ENCODE assay signal across 30 cellular contexts in the genomic region with DNA sequence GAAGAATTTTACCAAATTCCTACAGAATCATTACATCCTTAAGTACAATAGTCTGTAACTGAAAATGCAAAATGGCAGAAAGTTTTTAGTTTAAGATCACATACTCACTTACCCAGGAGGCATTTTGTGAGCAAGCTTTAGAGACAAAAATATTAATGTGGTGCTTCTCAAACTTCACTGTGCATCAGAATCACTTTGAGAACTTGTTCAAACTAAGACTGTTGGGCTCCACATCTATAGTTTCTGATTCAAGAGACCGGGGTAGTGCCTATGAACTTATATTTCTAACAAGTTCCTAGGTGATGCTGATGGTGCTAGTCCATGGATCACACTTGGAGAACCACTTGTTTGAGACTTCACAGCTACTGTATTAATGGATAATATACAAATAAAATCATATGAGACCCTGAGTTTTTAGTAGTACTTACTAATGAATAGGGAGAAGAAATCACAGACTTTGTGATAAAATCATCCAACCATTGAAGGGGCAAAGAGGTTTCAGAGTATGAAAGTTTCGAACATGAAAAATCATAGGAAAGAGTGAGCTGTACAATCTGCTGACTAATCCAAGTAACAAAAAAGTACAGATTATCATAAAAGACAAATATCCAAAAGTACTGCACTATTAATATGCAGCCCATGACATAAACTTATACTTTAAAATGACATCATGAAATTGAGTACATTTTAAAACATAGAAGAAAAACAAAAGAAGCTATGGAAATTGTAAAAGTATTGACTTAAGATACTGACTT.
DNase-seq lines count a peak whose midpoint lies in the region; ATAC-seq, FAIRE-seq and TF ChIP-seq lines count a peak whose summit lies in the region.
"Had no signal": no experiment of that assay in that cellular context is flagged by ENCODE, and none has a peak within 500 bp of the region (broad histone marks: within the 10 kb centered on the region; RNA-seq: fewer than 3 reads in every experiment).

No MANE protein-coding gene starts in this region.

- POLR2A ChIA-PET in CD8-positive, alpha-beta memory T cell (lab: Charles Lee) = no interaction called here
- POLR2A ChIA-PET in GM12878 (lab: Charles Lee) = interaction anchor here (0.6 to 0.7 kb wide), 2 partner anchors 38 to 219 kb away, joined by 3 read pairs; no protein-coding TSS in a partner anchor

- no peak for ATAC-seq in GM12878
- ATAC-seq in stimulated activated effector memory CD8-positive, alpha-beta T cell treated with anti-CD3 and anti-CD28 coated beads, Interleukin-12 subunit alpha, Interleukin-12 subunit beta, amount 100 ng/mL, for 72 hours = peak; percentile 55
- ATAC-seq: left cardiac atrium, PC-3, Right ventricle myocardium inferior, SK-N-SH treated with all-trans-retinoic acid at 6 μM for 48 hours had no signal

- FAIRE-seq in GM12878 (lab: Jason Lieb, UNC) = no peak
- FAIRE-seq: bronchial epithelial cell had no signal

- TF ChIP-seq CTCF in GM12878 (IDR thresholded peaks at IDR 0.05 in 2 of 3, conservative IDR thresholded peaks at IDR 0.05 in 1 of 3; ENCODE audit: control insufficient read depth in 2 of 3, extremely low read depth in 1 of 3, insufficient read depth in 1 of 3, low read depth in 3 of 3, low read length in 3 of 3) (no peak), type B pancreatic cell (conservative IDR thresholded peaks at IDR 0.05) (no peak)

- H3K79me2 ChIP-seq in GM12878 (ENCODE audit: control insufficient read depth, insufficient read depth, low read length) = no peaks in the 10 kb centered on the region

- CTCF ChIA-PET in activated naive CD4-positive, alpha-beta T cell treated with anti-CD3 and anti-CD28 coated beads, Interleukin-2, amount 10 ng/mL, durations not matched to agents 7 days and 5 days (lab: Charles Lee) = no interaction called here
- CTCF ChIA-PET in CD8-positive, alpha-beta memory T cell (lab: Charles Lee) = no interaction called here
- CTCF ChIA-PET in GM12878 (lab: Yijun Ruan, JAX) = interaction anchor here (0.6 to 1.4 kb wide), 3 partner anchors 10 to 38 kb away, joined by 3 read pairs; no protein-coding TSS in a partner anchor

- TF ChIP-seq POLR2A in GM12878 (IDR thresholded peaks at IDR 0.05; ENCODE audit: low read depth, low read length) = no peak

- H3K27ac Mint-ChIP-seq in activated naive CD4-positive, alpha-beta T cell treated with anti-CD3 and anti-CD28 coated beads, Interleukin-2, amount 50 U/mL, for 24 hours = peak overlapping the region; percentile 73
- no peak overlapping the region for H3K27ac Mint-ChIP-seq in activated naive CD4-positive, alpha-beta T cell treated with anti-CD3 and anti-CD28 coated beads, Interleukin-2, amount 10 ng/mL, durations not matched to agents 7 days and 5 days
- peak overlapping the region in 7 of 8 donors; percentile 25 to 93 (median 66) for H3K27ac Mint-ChIP-seq in CD8-positive, alpha-beta memory T cell
- peak overlapping the region; percentile 44 for H3K27ac Mint-ChIP-seq in stimulated activated effector memory CD8-positive, alpha-beta T cell treated with anti-CD3 and anti-CD28 coated beads, Interleukin-12 subunit alpha, Interleukin-12 subunit beta, amount 100 ng/mL, for 72 hours
- H3K27ac Mint-ChIP-seq in type B pancreatic cell = no peak overlapping the region
- H3K27ac Mint-ChIP-seq: activated CD4-positive, alpha-beta memory T cell treated with anti-CD3 and anti-CD28 coated beads, Interleukin-2, amount 10 ng/mL, durations not matched to agents 7 days and 5 days; endodermal cell had no signal

- TF ChIP-seq EP300 in GM12878 (IDR thresholded peaks at IDR 0.05; ENCODE audit: borderline replicate concordance in 1 of 2, control insufficient read depth in 1 of 2, low read depth in 2 of 2, low read length in 2 of 2) = no peak

- peaks cover 31% of the 10 kb centered on the region for H3K36me3 Mint-ChIP-seq in activated naive CD4-positive, alpha-beta T cell treated with anti-CD3 and anti-CD28 coated beads, Interleukin-2, amount 50 U/mL, for 24 hours
- peaks cover 44% of the 10 kb centered on the region for H3K36me3 Mint-ChIP-seq in activated naive CD4-positive, alpha-beta T cell treated with anti-CD3 and anti-CD28 coated beads, Interleukin-2, amount 10 ng/mL, durations not matched to agents 7 days and 5 days
- H3K36me3 Mint-ChIP-seq in CD8-positive, alpha-beta memory T cell = peaks cover 21 to 57% (median 22%) of the 10 kb centered on the region in 3 donors
- H3K36me3 Mint-ChIP-seq in stimulated activated effector memory CD8-positive, alpha-beta T cell treated with anti-CD3 and anti-CD28 coated beads, Interleukin-12 subunit alpha, Interleukin-12 subunit beta, amount 100 ng/mL, for 72 hours = peaks cover 72% of the 10 kb centered on the region
- peaks cover 38% of the 10 kb centered on the region for H3K36me3 Mint-ChIP-seq in type B pancreatic cell

- no peak for DNase-seq in activated naive CD4-positive, alpha-beta T cell treated with anti-CD3 and anti-CD28 coated beads, Interleukin-2, amount 10 ng/mL, durations not matched to agents 7 days and 5 days
- DNase-seq in CD8-positive, alpha-beta memory T cell = no peak
- DNase-seq in GM12878 (ENCODE audit: low read depth, low spot score) (no peak), type B pancreatic cell (ENCODE audit: extremely low spot score, unreplicated experiment) (no peak)
- no peak for DNase-seq in stimulated activated effector memory CD8-positive, alpha-beta T cell treated with anti-CD3 and anti-CD28 coated beads, Interleukin-12 subunit alpha, Interleukin-12 subunit beta, amount 100 ng/mL, for 72 hours (ENCODE audit: low spot score in 2 of 2)
- no peak for DNase-seq in stimulated activated CD4-positive, alpha-beta T cell treated with anti-CD3 and anti-CD28 coated beads, Interleukin-4, amount 100 ng/mL, for 1 hour
- DNase-seq: activated CD4-positive, alpha-beta memory T cell treated with anti-CD3 and anti-CD28 coated beads, Interleukin-2, amount 10 ng/mL, durations not matched to agents 7 days and 5 days; activated naive CD4-positive, alpha-beta T cell; anterior cingulate cortex; colonic mucosa; endodermal cell; esophagus squamous epithelium; HCEC 1CT; left cardiac atrium; mammary epithelial cell; NCI-H1105 treated with DMSO at 0.1 percent for 48 hours; NCI-H1930; NCI-H526; NK-92 treated with Interleukin-12 subunit alpha and Interleukin-12 subunit beta, amount 100 ng/mL, for 24 hours; PC-3; sigmoid colon; stomach; T1000; tibial artery had no signal

- RAD21 ChIA-PET in GM12878 (lab: Charles Lee; ENCODE audit: unreplicated experiment) = no interaction called here

- H3K4me1 ChIP-seq in CD8-positive, alpha-beta memory T cell (ENCODE audit: insufficient read depth, low read length) = no peaks in the 10 kb centered on the region
- H3K4me1 ChIP-seq in GM12878 (ENCODE audit: control insufficient read depth, insufficient read depth, low read length) = no peaks in the 10 kb centered on the region
- H3K4me1 ChIP-seq: colonic mucosa, esophagus squamous epithelium, prostate gland, sigmoid colon, stomach, tibial artery had no signal

- no peak overlapping the region for H3K4me3 ChIP-seq in CD8-positive, alpha-beta memory T cell (ENCODE audit: low read length)
- no peak overlapping the region for H3K4me3 ChIP-seq in GM12878
- H3K4me3 ChIP-seq: BLaER1, colonic mucosa, esophagus squamous epithelium, prostate gland, sigmoid colon, stomach, tibial artery had no signal

- H4K20me1 ChIP-seq in GM12878 (ENCODE audit: control insufficient read depth, insufficient read depth) = no peaks in the 10 kb centered on the region
- H4K20me1 ChIP-seq: BLaER1 had no signal

- H3K27me3 ChIP-seq in CD8-positive, alpha-beta memory T cell (ENCODE audit: insufficient read depth, low read length, poor library complexity, severe bottlenecking) = no peaks in the 10 kb centered on the region
- no peaks in the 10 kb centered on the region for H3K27me3 ChIP-seq in GM12878 (replicated peaks in 1 of 2; ENCODE audit: control insufficient read depth in 2 of 2, insufficient read depth in 2 of 2, low read length in 1 of 2)
- H3K27me3 ChIP-seq: BLaER1, colonic mucosa, esophagus squamous epithelium, sigmoid colon, stomach, tibial artery had no signal

- H3K27ac ChIP-seq in CD8-positive, alpha-beta memory T cell (ENCODE audit: low read depth, low read length) = no peak overlapping the region
- H3K27ac ChIP-seq in GM12878 (ENCODE audit: control insufficient read depth, insufficient read depth) = no peak overlapping the region
- H3K27ac ChIP-seq: BLaER1, colonic mucosa, esophagus squamous epithelium, prostate gland, sigmoid colon, stomach, tibial artery had no signal

- 2% methylated on average over 2 of the region's 2 CpGs for WGBS in GM12878 (ENCODE audit: insufficient coverage, insufficient replicate concordance, low lambda C conversion rate, missing lambda C conversion rate)

- no peak overlapping the region for H3K4me3 Mint-ChIP-seq in activated naive CD4-positive, alpha-beta T cell treated with anti-CD3 and anti-CD28 coated beads, Interleukin-2, amount 50 U/mL, for 24 hours
- H3K4me3 Mint-ChIP-seq in activated naive CD4-positive, alpha-beta T cell treated with anti-CD3 and anti-CD28 coated beads, Interleukin-2, amount 10 ng/mL, durations not matched to agents 7 days and 5 days = no peak overlapping the region
- no peak overlapping the region for H3K4me3 Mint-ChIP-seq in CD8-positive, alpha-beta memory T cell
- H3K4me3 Mint-ChIP-seq in stimulated activated effector memory CD8-positive, alpha-beta T cell treated with anti-CD3 and anti-CD28 coated beads, Interleukin-12 subunit alpha, Interleukin-12 subunit beta, amount 100 ng/mL, for 72 hours = no peak overlapping the region
- no peak overlapping the region for H3K4me3 Mint-ChIP-seq in type B pancreatic cell
- H3K4me3 Mint-ChIP-seq: activated CD4-positive, alpha-beta memory T cell treated with anti-CD3 and anti-CD28 coated beads, Interleukin-2, amount 10 ng/mL, durations not matched to agents 7 days and 5 days; endodermal cell had no signal

- no peak overlapping the region for H3K4me2 ChIP-seq in GM12878 (ENCODE audit: control insufficient read depth, insufficient read depth)
- H3K4me2 ChIP-seq: BLaER1 had no signal

- no peaks in the 10 kb centered on the region for H3K9me3 Mint-ChIP-seq in activated naive CD4-positive, alpha-beta T cell treated with anti-CD3 and anti-CD28 coated beads, Interleukin-2, amount 50 U/mL, for 24 hours
- H3K9me3 Mint-ChIP-seq in activated naive CD4-positive, alpha-beta T cell treated with anti-CD3 and anti-CD28 coated beads, Interleukin-2, amount 10 ng/mL, durations not matched to agents 7 days and 5 days = no peaks in the 10 kb centered on the region
- H3K9me3 Mint-ChIP-seq in CD8-positive, alpha-beta memory T cell = no peaks in the 10 kb centered on the region
- H3K9me3 Mint-ChIP-seq in stimulated activated effector memory CD8-positive, alpha-beta T cell treated with anti-CD3 and anti-CD28 coated beads, Interleukin-12 subunit alpha, Interleukin-12 subunit beta, amount 100 ng/mL, for 72 hours = no peaks in the 10 kb centered on the region
- H3K9me3 Mint-ChIP-seq in type B pancreatic cell = no peaks in the 10 kb centered on the region
- H3K9me3 Mint-ChIP-seq: activated CD4-positive, alpha-beta memory T cell treated with anti-CD3 and anti-CD28 coated beads, Interleukin-2, amount 10 ng/mL, durations not matched to agents 7 days and 5 days; endodermal cell had no signal

- SMC1A ChIA-PET in GM12878 (lab: Charles Lee; ENCODE audit: uncharacterized antibody, unreplicated experiment) = interaction anchor here (0.8 to 1.9 kb wide), 10 partner anchors 8 to 411 kb away, joined by 3 to 5 read pairs (median 4); no protein-coding TSS in a partner anchor

- no peaks in the 10 kb centered on the region for H3K27me3 Mint-ChIP-seq in activated naive CD4-positive, alpha-beta T cell treated with anti-CD3 and anti-CD28 coated beads, Interleukin-2, amount 50 U/mL, for 24 hours
- H3K27me3 Mint-ChIP-seq in activated naive CD4-positive, alpha-beta T cell treated with anti-CD3 and anti-CD28 coated beads, Interleukin-2, amount 10 ng/mL, durations not matched to agents 7 days and 5 days = no peaks in the 10 kb centered on the region
- H3K27me3 Mint-ChIP-seq in CD8-positive, alpha-beta memory T cell = no peaks in the 10 kb centered on the region
- H3K27me3 Mint-ChIP-seq in type B pancreatic cell = no peaks in the 10 kb centered on the region
- H3K27me3 Mint-ChIP-seq: activated CD4-positive, alpha-beta memory T cell treated with anti-CD3 and anti-CD28 coated beads, Interleukin-2, amount 10 ng/mL, durations not matched to agents 7 days and 5 days had no signal

- in situ Hi-C loops in GM12878 (cut with MboI) = no loop called here

- no peak overlapping the region for H3K9ac ChIP-seq in GM12878 (ENCODE audit: control insufficient read depth, insufficient read depth, low read length)
- H3K9ac ChIP-seq: BLaER1 had no signal

- H2AFZ ChIP-seq in GM12878 (ENCODE audit: control insufficient read depth, low read depth, low read length) = no peak overlapping the region

- H3K36me3 ChIP-seq in CD8-positive, alpha-beta memory T cell (ENCODE audit: insufficient read depth, low read length) = peaks cover 3% of the 10 kb centered on the region
- peaks cover 0 to 9% of the 10 kb centered on the region in 2 experiments; a peak in 1 of 4 replicates for H3K36me3 ChIP-seq in GM12878 (ENCODE audit: control insufficient read depth in 2 of 2, insufficient read depth in 2 of 2, low read length in 1 of 2)
- H3K36me3 ChIP-seq: colonic mucosa, prostate gland had no signal

- peaks cover 35% of the 10 kb centered on the region for H3K4me1 Mint-ChIP-seq in activated naive CD4-positive, alpha-beta T cell treated with anti-CD3 and anti-CD28 coated beads, Interleukin-2, amount 50 U/mL, for 24 hours
- H3K4me1 Mint-ChIP-seq in activated naive CD4-positive, alpha-beta T cell treated with anti-CD3 and anti-CD28 coated beads, Interleukin-2, amount 10 ng/mL, durations not matched to agents 7 days and 5 days = peaks cover 2% of the 10 kb centered on the region
- H3K4me1 Mint-ChIP-seq in CD8-positive, alpha-beta memory T cell = peaks cover 13 to 37% (median 19%) of the 10 kb centered on the region in 3 donors
- peaks cover 9% of the 10 kb centered on the region for H3K4me1 Mint-ChIP-seq in stimulated activated effector memory CD8-positive, alpha-beta T cell treated with anti-CD3 and anti-CD28 coated beads, Interleukin-12 subunit alpha, Interleukin-12 subunit beta, amount 100 ng/mL, for 72 hours
- no peaks in the 10 kb centered on the region for H3K4me1 Mint-ChIP-seq in type B pancreatic cell (ENCODE audit: unreplicated experiment)
- H3K4me1 Mint-ChIP-seq: activated CD4-positive, alpha-beta memory T cell treated with anti-CD3 and anti-CD28 coated beads, Interleukin-2, amount 10 ng/mL, durations not matched to agents 7 days and 5 days; endodermal cell had no signal

- no peaks in the 10 kb centered on the region for H3K9me3 ChIP-seq in CD8-positive, alpha-beta memory T cell (ENCODE audit: low read length)
- H3K9me3 ChIP-seq in GM12878 (replicated peaks; ENCODE audit: control insufficient read depth, insufficient read depth, low read length) = no peaks in the 10 kb centered on the region; the same call in 2 of the 3 replicates
- H3K9me3 ChIP-seq: BLaER1, colonic mucosa, esophagus squamous epithelium, prostate gland, sigmoid colon, stomach, tibial artery had no signal

- TF ChIP-seq RAD21 in GM12878 (IDR thresholded peaks at IDR 0.05; ENCODE audit: insufficient read depth, low read depth, low read length) = no peak

- intact Hi-C loops in GM12878 (cut with micrococcal nuclease; ENCODE audit: unreplicated experiment) = no loop called here

- BruUV-seq in GM12878 (replicated peaks; lab: Mats Ljungman, UMichigan) = no TSS peak

Comparison
In these comparisons a context has a peak if more than half of its experiments do, and no peak if none do; other contexts are left out.
1. H3K27ac Mint-ChIP-seq: peak in activated naive CD4-positive, alpha-beta T cell treated with anti-CD3 and anti-CD28 coated beads, Interleukin-2, amount 50 U/mL, for 24 hours (single experiment), CD8-positive, alpha-beta memory T cell (7 of 8) and stimulated activated effector memory CD8-positive, alpha-beta T cell treated with anti-CD3 and anti-CD28 coated beads, Interleukin-12 subunit alpha, Interleukin-12 subunit beta, amount 100 ng/mL, for 72 hours (single experiment); none in activated naive CD4-positive, alpha-beta T cell treated with anti-CD3 and anti-CD28 coated beads, Interleukin-2, amount 10 ng/mL, durations not matched to agents 7 days and 5 days (single experiment) and type B pancreatic cell (single experiment).